ENCODE assay signal across 1 cellular context in the genomic region with DNA sequence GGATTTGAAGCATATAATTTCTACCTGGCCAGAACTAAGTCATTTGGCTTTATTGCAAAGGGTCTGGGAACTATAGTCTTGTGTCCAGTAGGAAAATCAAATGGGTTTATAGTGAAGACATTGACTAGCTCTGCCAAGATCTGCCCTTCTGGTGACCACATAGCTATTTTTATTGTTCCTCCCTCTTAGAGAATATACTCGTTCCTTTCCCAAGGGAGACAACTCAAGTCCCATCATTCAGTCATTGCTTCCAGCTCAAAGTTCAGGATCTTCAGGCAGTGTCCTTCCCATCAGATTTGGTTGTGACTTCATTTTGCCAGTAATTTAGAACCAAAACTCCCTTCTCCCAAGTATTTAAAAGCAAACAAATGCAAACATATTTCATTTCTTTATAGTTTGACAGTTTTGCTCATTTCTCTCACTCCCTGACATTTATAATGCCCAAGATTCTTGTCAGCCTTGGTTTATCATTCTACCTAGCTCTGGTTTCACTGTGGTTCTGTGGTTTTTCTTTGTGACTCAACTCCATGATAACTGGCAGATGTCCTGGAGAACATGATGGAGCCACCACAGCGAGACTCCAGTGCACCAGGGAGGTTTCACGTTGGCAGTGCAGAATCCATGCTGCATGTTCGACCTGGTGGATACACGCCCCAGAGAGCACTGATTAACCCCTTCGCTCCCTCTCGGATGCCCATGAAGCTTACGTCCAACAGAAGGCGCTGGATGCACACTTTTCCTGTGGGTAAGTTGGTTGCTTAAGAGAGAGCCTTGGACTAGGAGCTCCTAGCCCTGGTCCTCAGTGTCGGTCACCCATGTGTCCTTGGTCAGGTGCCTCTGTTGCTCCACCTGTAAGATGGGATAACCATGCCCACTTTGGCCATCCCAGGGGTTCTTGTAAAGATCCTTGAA.
TF ChIP-seq lines count a peak whose summit lies in the region.

No MANE protein-coding gene starts in this region.

TF ChIP-seq in SK-N-SH treated with all-trans-retinoic acid at 6 μM for 48 hours, 23 proteins besides CTCF, POLR2A, EP300 and RAD21 (continued from another document):
- TF ChIP-seq, protein P1, sequence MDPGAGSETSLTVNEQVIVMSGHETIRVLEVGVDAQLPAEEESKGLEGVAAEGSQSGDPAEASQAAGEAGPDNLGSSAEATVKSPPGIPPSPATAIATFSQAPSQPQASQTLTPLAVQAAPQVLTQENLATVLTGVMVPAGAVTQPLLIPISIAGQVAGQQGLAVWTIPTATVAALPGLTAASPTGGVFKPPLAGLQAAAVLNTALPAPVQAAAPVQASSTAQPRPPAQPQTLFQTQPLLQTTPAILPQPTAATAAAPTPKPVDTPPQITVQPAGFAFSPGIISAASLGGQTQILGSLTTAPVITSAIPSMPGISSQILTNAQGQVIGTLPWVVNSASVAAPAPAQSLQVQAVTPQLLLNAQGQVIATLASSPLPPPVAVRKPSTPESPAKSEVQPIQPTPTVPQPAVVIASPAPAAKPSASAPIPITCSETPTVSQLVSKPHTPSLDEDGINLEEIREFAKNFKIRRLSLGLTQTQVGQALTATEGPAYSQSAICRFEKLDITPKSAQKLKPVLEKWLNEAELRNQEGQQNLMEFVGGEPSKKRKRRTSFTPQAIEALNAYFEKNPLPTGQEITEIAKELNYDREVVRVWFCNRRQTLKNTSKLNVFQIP (CRISPR knock-in tag; IDR thresholded peaks at IDR 0.05; ENCODE audit: borderline replicate concordance, low read depth), result no peak
- TF ChIP-seq ZC3H10 (CRISPR knock-in tag; IDR thresholded peaks at IDR 0.05) (no peak), ZNF8 (CRISPR knock-in tag; IDR thresholded peaks at IDR 0.05) (no peak), TCF4 (CRISPR knock-in tag; IDR thresholded peaks at IDR 0.05; ENCODE audit: borderline replicate concordance) (no peak), CSDC2 (CRISPR knock-in tag; IDR thresholded peaks at IDR 0.05) (no peak), ISL1 (CRISPR knock-in tag; IDR thresholded peaks at IDR 0.05) (no peak), ZNF70 (CRISPR knock-in tag; IDR thresholded peaks at IDR 0.05) (no peak), ZFP30 (CRISPR knock-in tag; IDR thresholded peaks at IDR 0.05) (no peak), ZFP3 (CRISPR knock-in tag; IDR thresholded peaks at IDR 0.05) (no peak), SNAI2 (CRISPR knock-in tag; IDR thresholded peaks at IDR 0.05) (no peak)
- TF ChIP-seq, protein P2, sequence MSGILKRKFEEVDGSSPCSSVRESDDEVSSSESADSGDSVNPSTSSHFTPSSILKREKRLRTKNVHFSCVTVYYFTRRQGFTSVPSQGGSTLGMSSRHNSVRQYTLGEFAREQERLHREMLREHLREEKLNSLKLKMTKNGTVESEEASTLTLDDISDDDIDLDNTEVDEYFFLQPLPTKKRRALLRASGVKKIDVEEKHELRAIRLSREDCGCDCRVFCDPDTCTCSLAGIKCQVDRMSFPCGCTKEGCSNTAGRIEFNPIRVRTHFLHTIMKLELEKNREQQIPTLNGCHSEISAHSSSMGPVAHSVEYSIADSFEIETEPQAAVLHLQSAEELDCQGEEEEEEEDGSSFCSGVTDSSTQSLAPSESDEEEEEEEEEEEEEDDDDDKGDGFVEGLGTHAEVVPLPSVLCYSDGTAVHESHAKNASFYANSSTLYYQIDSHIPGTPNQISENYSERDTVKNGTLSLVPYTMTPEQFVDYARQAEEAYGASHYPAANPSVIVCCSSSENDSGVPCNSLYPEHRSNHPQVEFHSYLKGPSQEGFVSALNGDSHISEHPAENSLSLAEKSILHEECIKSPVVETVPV (CRISPR knock-in tag; IDR thresholded peaks at IDR 0.05), result no peak
- TF ChIP-seq, protein P3, sequence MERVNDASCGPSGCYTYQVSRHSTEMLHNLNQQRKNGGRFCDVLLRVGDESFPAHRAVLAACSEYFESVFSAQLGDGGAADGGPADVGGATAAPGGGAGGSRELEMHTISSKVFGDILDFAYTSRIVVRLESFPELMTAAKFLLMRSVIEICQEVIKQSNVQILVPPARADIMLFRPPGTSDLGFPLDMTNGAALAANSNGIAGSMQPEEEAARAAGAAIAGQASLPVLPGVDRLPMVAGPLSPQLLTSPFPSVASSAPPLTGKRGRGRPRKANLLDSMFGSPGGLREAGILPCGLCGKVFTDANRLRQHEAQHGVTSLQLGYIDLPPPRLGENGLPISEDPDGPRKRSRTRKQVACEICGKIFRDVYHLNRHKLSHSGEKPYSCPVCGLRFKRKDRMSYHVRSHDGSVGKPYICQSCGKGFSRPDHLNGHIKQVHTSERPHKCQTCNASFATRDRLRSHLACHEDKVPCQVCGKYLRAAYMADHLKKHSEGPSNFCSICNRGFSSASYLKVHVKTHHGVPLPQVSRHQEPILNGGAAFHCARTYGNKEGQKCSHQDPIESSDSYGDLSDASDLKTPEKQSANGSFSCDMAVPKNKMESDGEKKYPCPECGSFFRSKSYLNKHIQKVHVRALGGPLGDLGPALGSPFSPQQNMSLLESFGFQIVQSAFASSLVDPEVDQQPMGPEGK (CRISPR knock-in tag; IDR thresholded peaks at IDR 0.05; ENCODE audit: borderline replicate concordance), result no peak
